ENCODE assay signal across 20 cellular contexts in the genomic region with DNA sequence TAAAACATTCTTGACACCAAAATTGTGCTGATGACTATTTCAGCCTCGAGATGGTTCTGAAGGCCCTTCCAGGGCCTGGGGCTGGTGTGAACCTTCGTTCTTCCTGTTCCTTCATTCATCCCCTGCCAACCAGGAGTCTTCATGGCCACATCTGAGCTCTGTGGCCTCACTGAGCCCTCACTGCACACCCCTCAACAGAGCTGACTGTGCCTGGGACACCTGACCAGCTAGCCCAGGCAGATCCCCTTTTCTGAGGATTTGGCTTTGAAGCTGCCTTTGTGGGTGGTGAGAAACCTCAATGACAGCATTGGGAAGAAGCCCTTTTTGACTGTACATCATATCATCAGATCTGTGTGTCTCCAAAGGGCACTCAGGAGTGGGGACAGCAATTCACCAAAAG.
DNase-seq lines count a peak whose midpoint lies in the region; ATAC-seq and TF ChIP-seq lines count a peak whose summit lies in the region.
"Had no signal": no experiment of that assay in that cellular context is flagged by ENCODE, and none has a peak within 500 bp of the region (broad histone marks: within the 10 kb centered on the region; RNA-seq: fewer than 3 reads in every experiment).

No MANE protein-coding gene starts in this region.

- H3K27me3 ChIP-seq in DND-41 (ENCODE audit: insufficient read depth, low read length, poor library complexity): no peaks in the 10 kb centered on the region
- H3K27me3 ChIP-seq: BLaER1, Peyer's patch, SJSA1 had no signal

- peaks cover 15% of the 10 kb centered on the region for H3K4me1 ChIP-seq in DND-41 (ENCODE audit: insufficient read depth, low read length)
- H3K4me1 ChIP-seq: Caco-2, Peyer's patch, SJSA1 had no signal

- no peak overlapping the region for H2AFZ ChIP-seq in DND-41 (ENCODE audit: low read depth, low read length)

- no peak overlapping the region for H3K4me3 ChIP-seq in DND-41 (ENCODE audit: low read depth in 1 of 2, low read length in 2 of 2)
- no peak overlapping the region for H3K4me3 ChIP-seq in skin epidermis
- H3K4me3 ChIP-seq in coronary artery: no peak overlapping the region
- H3K4me3 ChIP-seq: BLaER1, Peyer's patch, SJSA1 had no signal

- H3K27me3 Mint-ChIP-seq in activated naive CD8-positive, alpha-beta T cell treated with anti-CD3 and anti-CD28 coated beads, Interleukin-2, amount 50 U/mL, for 24 hours: peaks cover 3% of the 10 kb centered on the region

- H3K9ac ChIP-seq in DND-41 (ENCODE audit: low read depth, low read length): no peak overlapping the region
- H3K9ac ChIP-seq: BLaER1 had no signal

- peaks cover 13% of the 10 kb centered on the region for H3K4me1 Mint-ChIP-seq in activated naive CD8-positive, alpha-beta T cell treated with anti-CD3 and anti-CD28 coated beads, Interleukin-2, amount 50 U/mL, for 24 hours
- H3K4me1 Mint-ChIP-seq: CD4-positive, alpha-beta memory T cell had no signal

- H3K36me3 ChIP-seq in DND-41 (ENCODE audit: insufficient read depth, low read length) (no peaks in the 10 kb centered on the region), KOPT-K1 (ENCODE audit: insufficient read depth, low read length) (no peaks in the 10 kb centered on the region)
- H3K36me3 ChIP-seq: BLaER1, Peyer's patch, SJSA1 had no signal

- H3K4me3 Mint-ChIP-seq in activated naive CD8-positive, alpha-beta T cell treated with anti-CD3 and anti-CD28 coated beads, Interleukin-2, amount 50 U/mL, for 24 hours: no peak overlapping the region
- H3K4me3 Mint-ChIP-seq: CD4-positive, alpha-beta memory T cell had no signal

- no peaks in the 10 kb centered on the region for H3K9me3 Mint-ChIP-seq in activated naive CD8-positive, alpha-beta T cell treated with anti-CD3 and anti-CD28 coated beads, Interleukin-2, amount 50 U/mL, for 24 hours
- H3K9me3 Mint-ChIP-seq: CD4-positive, alpha-beta memory T cell had no signal

- H3K9me3 ChIP-seq in DND-41 (ENCODE audit: insufficient read depth, low read length, severe bottlenecking) (no peaks in the 10 kb centered on the region), KOPT-K1 (ENCODE audit: insufficient read depth, low read length, poor library complexity, severe bottlenecking) (no peaks in the 10 kb centered on the region)
- H3K9me3 ChIP-seq: BLaER1, Caco-2, Peyer's patch, SJSA1 had no signal

- no peak overlapping the region for H3K4me2 ChIP-seq in DND-41 (ENCODE audit: insufficient read depth, low read length)
- H3K4me2 ChIP-seq: BLaER1 had no signal

- H3K36me3 Mint-ChIP-seq in activated naive CD8-positive, alpha-beta T cell treated with anti-CD3 and anti-CD28 coated beads, Interleukin-2, amount 50 U/mL, for 24 hours (ENCODE audit: low read depth): no peaks in the 10 kb centered on the region
- H3K36me3 Mint-ChIP-seq: CD4-positive, alpha-beta memory T cell had no signal

- no peaks in the 10 kb centered on the region for H3K79me2 ChIP-seq in DND-41 (ENCODE audit: insufficient read depth, low read length)

- peak; percentile 43 for ATAC-seq in DND-41 (ENCODE audit: insufficient read depth, low read depth)
- ATAC-seq in activated naive CD8-positive, alpha-beta T cell treated with anti-CD3 and anti-CD28 coated beads, Interleukin-2, amount 50 U/mL, for 24 hours: peak; percentile 56
- ATAC-seq: HCT116 had no signal

- no peak overlapping the region for H3K27ac ChIP-seq in DND-41 (ENCODE audit: low read length)
- peak overlapping the region; percentile 85 for H3K27ac ChIP-seq in KOPT-K1 (ENCODE audit: low read depth, low read length, poor library complexity, severe bottlenecking)
- H3K27ac ChIP-seq in skin epidermis: peak overlapping the region in 12 of 21 experiments; percentile 2 to 71 (median 36)
- no peak overlapping the region for H3K27ac ChIP-seq in coronary artery
- H3K27ac ChIP-seq: BLaER1, Peyer's patch, SJSA1 had no signal

- TF ChIP-seq CTCF in DND-41 (IDR thresholded peaks at IDR 0.05; ENCODE audit: borderline replicate concordance, extremely low read depth, low read length, poor library complexity, severe bottlenecking) (no peak), coronary artery (IDR thresholded peaks at IDR 0.05) (no peak)

- H3K27ac Mint-ChIP-seq in activated naive CD8-positive, alpha-beta T cell treated with anti-CD3 and anti-CD28 coated beads, Interleukin-2, amount 50 U/mL, for 24 hours: no peak overlapping the region

- H4K20me1 ChIP-seq in DND-41 (ENCODE audit: insufficient read depth, low read length): no peaks in the 10 kb centered on the region
- H4K20me1 ChIP-seq: BLaER1 had no signal

- DNase-seq in DND-41 (peak; percentile 51), coronary artery (ENCODE audit: low spot score) (no peak), inferior parietal cortex (ENCODE audit: extremely low spot score) (no peak), NCI-H1694 treated with DMSO at 0.1 percent for 48 hours (lab: John Stamatoyannopoulos, UW) (no peak)
- DNase-seq in activated naive CD8-positive, alpha-beta T cell treated with anti-CD3 and anti-CD28 coated beads, Interleukin-2, amount 50 U/mL, for 24 hours: no peak
- DNase-seq: Caco-2; CD4-positive, alpha-beta memory T cell; KG1; MV-4-11; NCI-H1105 treated with DMSO at 0.1 percent for 48 hours; NCI-H2081; NCI-H2171; NCI-H524 treated with DMSO at 0.1 percent for 48 hours; NCI-H82; Peyer's patch had no signal

Comparison
In these comparisons a context has a peak if more than half of its experiments do, and no peak if none do; other contexts are left out.
1. H3K27ac ChIP-seq: peak in KOPT-K1 (single experiment) and skin epidermis (12 of 21); none in DND-41 (single experiment) and coronary artery (0 of 2).